In the genomic region with DNA sequence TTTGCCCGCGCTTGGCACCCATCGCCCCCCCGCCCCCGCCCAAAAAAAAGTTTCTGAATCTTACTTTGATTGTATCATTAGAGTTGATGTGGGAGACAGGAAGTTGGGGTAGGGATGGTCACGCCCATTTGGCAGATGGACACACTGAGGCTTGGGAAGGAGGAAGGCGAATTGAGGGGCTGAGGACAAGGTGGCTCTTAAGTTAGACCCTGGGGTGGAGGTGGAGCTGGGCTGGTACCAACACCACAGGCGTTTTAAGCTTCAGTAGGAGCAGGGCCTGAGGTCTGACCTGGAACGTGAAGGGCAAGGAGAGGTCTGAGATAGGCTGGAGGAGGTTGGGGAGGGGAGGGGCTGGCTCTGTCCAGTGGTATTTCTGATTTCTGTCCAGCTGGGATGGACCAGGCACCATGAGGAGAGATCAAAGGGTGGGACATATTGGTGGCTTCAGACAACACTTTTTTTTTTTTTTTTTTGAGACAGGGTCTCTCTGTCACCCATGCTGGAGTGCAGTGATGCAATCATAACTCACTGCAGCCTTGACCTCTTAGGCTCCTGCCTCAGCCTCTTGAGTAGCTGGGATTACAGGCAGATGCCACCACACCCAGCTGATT, we compare ENCODE assay signal across 1 cellular context.
TF ChIP-seq lines count a peak whose summit lies in the region.

No MANE protein-coding gene starts in this region.

TF ChIP-seq in GM12878, 131 proteins besides CTCF, POLR2A, EP300 and RAD21:
- TF ChIP-seq, protein P1, sequence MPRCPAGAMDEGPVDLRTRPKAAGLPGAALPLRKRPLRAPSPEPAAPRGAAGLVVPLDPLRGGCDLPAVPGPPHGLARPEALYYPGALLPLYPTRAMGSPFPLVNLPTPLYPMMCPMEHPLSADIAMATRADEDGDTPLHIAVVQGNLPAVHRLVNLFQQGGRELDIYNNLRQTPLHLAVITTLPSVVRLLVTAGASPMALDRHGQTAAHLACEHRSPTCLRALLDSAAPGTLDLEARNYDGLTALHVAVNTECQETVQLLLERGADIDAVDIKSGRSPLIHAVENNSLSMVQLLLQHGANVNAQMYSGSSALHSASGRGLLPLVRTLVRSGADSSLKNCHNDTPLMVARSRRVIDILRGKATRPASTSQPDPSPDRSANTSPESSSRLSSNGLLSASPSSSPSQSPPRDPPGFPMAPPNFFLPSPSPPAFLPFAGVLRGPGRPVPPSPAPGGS (IDR thresholded peaks at IDR 0.05; ENCODE audit: borderline replicate concordance, insufficient read depth, low read depth, low read length, poor library complexity, severe bottlenecking), result no peak
- TF ChIP-seq CEBPB (IDR thresholded peaks at IDR 0.05; ENCODE audit: borderline replicate concordance in 1 of 2, low read depth in 2 of 2, low read length in 2 of 2), result no peak
- TF ChIP-seq SREBF2 (IDR thresholded peaks at IDR 0.05; ENCODE audit: low read length), result no peak
- no peak for TF ChIP-seq POLR2AphosphoS2 (IDR thresholded peaks at IDR 0.05; ENCODE audit: low read depth, low read length)
- TF ChIP-seq SRF (IDR thresholded peaks at IDR 0.05; ENCODE audit: low read depth in 2 of 2, low read length in 2 of 2), result no peak
- TF ChIP-seq MTA3 (IDR thresholded peaks at IDR 0.05; ENCODE audit: borderline replicate concordance, low read length), result no peak
- no peak for TF ChIP-seq RELA (IDR thresholded peaks at IDR 0.05; ENCODE audit: borderline replicate concordance, partially characterized antibody)
- TF ChIP-seq, protein P2, sequence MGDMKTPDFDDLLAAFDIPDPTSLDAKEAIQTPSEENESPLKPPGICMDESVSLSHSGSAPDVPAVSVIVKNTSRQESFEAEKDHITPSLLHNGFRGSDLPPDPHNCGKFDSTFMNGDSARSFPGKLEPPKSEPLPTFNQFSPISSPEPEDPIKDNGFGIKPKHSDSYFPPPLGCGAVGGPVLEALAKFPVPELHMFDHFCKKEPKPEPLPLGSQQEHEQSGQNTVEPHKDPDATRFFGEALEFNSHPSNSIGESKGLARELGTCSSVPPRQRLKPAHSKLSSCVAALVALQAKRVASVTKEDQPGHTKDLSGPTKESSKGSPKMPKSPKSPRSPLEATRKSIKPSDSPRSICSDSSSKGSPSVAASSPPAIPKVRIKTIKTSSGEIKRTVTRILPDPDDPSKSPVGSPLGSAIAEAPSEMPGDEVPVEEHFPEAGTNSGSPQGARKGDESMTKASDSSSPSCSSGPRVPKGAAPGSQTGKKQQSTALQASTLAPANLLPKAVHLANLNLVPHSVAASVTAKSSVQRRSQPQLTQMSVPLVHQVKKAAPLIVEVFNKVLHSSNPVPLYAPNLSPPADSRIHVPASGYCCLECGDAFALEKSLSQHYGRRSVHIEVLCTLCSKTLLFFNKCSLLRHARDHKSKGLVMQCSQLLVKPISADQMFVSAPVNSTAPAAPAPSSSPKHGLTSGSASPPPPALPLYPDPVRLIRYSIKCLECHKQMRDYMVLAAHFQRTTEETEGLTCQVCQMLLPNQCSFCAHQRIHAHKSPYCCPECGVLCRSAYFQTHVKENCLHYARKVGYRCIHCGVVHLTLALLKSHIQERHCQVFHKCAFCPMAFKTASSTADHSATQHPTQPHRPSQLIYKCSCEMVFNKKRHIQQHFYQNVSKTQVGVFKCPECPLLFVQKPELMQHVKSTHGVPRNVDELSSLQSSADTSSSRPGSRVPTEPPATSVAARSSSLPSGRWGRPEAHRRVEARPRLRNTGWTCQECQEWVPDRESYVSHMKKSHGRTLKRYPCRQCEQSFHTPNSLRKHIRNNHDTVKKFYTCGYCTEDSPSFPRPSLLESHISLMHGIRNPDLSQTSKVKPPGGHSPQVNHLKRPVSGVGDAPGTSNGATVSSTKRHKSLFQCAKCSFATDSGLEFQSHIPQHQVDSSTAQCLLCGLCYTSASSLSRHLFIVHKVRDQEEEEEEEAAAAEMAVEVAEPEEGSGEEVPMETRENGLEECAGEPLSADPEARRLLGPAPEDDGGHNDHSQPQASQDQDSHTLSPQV (IDR thresholded peaks at IDR 0.05), result no peak
- TF ChIP-seq TCF7 (IDR thresholded peaks at IDR 0.05; ENCODE audit: borderline replicate concordance), result no peak
- no peak for TF ChIP-seq BHLHE40 (IDR thresholded peaks at IDR 0.05; ENCODE audit: borderline replicate concordance in 1 of 2, low read depth in 2 of 2, low read length in 1 of 2)
- no peak for TF ChIP-seq SMARCA5 (IDR thresholded peaks at IDR 0.05)
- no peak for TF ChIP-seq RCOR1 (conservative IDR thresholded peaks at IDR 0.05; ENCODE audit: low read depth, low read length)
- no peak for TF ChIP-seq RBBP5 (conservative IDR thresholded peaks at IDR 0.05)
- TF ChIP-seq, protein P3, sequence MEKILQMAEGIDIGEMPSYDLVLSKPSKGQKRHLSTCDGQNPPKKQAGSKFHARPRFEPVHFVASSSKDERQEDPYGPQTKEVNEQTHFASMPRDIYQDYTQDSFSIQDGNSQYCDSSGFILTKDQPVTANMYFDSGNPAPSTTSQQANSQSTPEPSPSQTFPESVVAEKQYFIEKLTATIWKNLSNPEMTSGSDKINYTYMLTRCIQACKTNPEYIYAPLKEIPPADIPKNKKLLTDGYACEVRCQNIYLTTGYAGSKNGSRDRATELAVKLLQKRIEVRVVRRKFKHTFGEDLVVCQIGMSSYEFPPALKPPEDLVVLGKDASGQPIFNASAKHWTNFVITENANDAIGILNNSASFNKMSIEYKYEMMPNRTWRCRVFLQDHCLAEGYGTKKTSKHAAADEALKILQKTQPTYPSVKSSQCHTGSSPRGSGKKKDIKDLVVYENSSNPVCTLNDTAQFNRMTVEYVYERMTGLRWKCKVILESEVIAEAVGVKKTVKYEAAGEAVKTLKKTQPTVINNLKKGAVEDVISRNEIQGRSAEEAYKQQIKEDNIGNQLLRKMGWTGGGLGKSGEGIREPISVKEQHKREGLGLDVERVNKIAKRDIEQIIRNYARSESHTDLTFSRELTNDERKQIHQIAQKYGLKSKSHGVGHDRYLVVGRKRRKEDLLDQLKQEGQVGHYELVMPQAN (conservative IDR thresholded peaks at IDR 0.05), result no peak
- TF ChIP-seq IKZF2 (IDR thresholded peaks at IDR 0.05), result no peak
- no peak for TF ChIP-seq DPF2 (IDR thresholded peaks at IDR 0.05)
